ENCODE assay signal across 9 cellular contexts in genomic region chr2:89833116-89833779, GRCh38.
DNase-seq lines count a peak whose midpoint lies in the region; ATAC-seq and TF ChIP-seq lines count a peak whose summit lies in the region.
"Had no signal": no experiment of that assay in that cellular context is flagged by ENCODE, and none has a peak within 500 bp of the region (broad histone marks: within the 10 kb centered on the region; RNA-seq: fewer than 3 reads in every experiment).

No MANE protein-coding gene starts in this region.

- no peaks in the 10 kb centered on the region for H3K79me2 ChIP-seq in HCT116 (ENCODE audit: insufficient read depth, low read length)

- no peak for DNase-seq in HCT116 (ENCODE audit: low read depth, low spot score)
- peak; percentile 25 to 47 for DNase-seq in lung microvascular endothelial cell (ENCODE audit: low read depth in 2 of 2)
- no peak for DNase-seq in midbrain (lab: John Stamatoyannopoulos, UW)
- no peak for DNase-seq in SHP77 treated with DMSO at 0.1 percent for 48 hours (lab: John Stamatoyannopoulos, UW)
- DNase-seq in activated CD4-positive, CD25-positive, alpha-beta regulatory T cell treated with anti-CD3 and anti-CD28 coated beads, Interleukin-2, amount 50 U/mL, for 72 hours: no peak
- DNase-seq in thyroid gland: no peak
- DNase-seq: activated B cell treated with CpG ODN at 0.5 μM for 24 hours had no signal

- H3K4me2 ChIP-seq in HCT116 (ENCODE audit: low read length): no peak overlapping the region

- H3K9me3 ChIP-seq in HCT116 (ENCODE audit: control insufficient read depth in 1 of 2, insufficient read depth in 1 of 2, low read depth in 1 of 2, low read length in 2 of 2) (no peaks in the 10 kb centered on the region; a peak in 1 of 4 replicates), thyroid gland (no peaks in the 10 kb centered on the region)

- CTCF ChIA-PET in HCT116 (lab: Charles Lee): no interaction called here

- H3K27ac ChIP-seq in HCT116 (ENCODE audit: low read depth, low read length) (no peak overlapping the region), thyroid gland (no peak overlapping the region)

- POLR2A ChIA-PET in HCT116 (lab: Charles Lee): no interaction called here

- no peaks in the 10 kb centered on the region for H4K20me1 ChIP-seq in HCT116 (ENCODE audit: insufficient read depth)

- TF ChIP-seq CTCF in HCT116 (IDR thresholded peaks at IDR 0.05 in 2 of 3, conservative IDR thresholded peaks at IDR 0.05 in 1 of 3; ENCODE audit: borderline replicate concordance in 1 of 3, insufficient read depth in 1 of 3, low read depth in 2 of 3, low read length in 2 of 3) (no peak), thyroid gland (IDR thresholded peaks at IDR 0.05) (no peak)

- no peak for TF ChIP-seq RAD21 in HCT116 (IDR thresholded peaks at IDR 0.05; ENCODE audit: low read depth)

- H3K9me2 ChIP-seq in HCT116 (ENCODE audit: insufficient read depth): no peaks in the 10 kb centered on the region

- TF ChIP-seq POLR2A in HCT116 (IDR thresholded peaks at IDR 0.05; ENCODE audit: borderline replicate concordance, extremely low read depth, insufficient read depth, insufficient read length) (no peak), thyroid gland (IDR thresholded peaks at IDR 0.05) (no peak)

- H3K4me1 ChIP-seq in HCT116 (ENCODE audit: control insufficient read depth in 1 of 2, insufficient read depth in 2 of 2, low read length in 2 of 2) (no peaks in the 10 kb centered on the region), thyroid gland (no peaks in the 10 kb centered on the region)

- no TSS peak for BruUV-seq in HCT116 (replicated peaks; lab: Mats Ljungman, UMichigan)

- no peak overlapping the region for H3K4me3 ChIP-seq in HCT116 (replicated peaks in 1 of 2; ENCODE audit: low read depth in 1 of 2, low read length in 2 of 2)
- H3K4me3 ChIP-seq in thyroid gland (replicated peaks in 1 of 3): no peak overlapping the region

- WGBS in thyroid gland, 2 donors: 67 to 78% methylated on average over 12 of the region's 12 CpGs

- intact Hi-C loops in HCT116 (cut with micrococcal nuclease): no loop called here
- intact Hi-C loops in thyroid gland (cut with DNase I): no loop called here

- H3K9ac ChIP-seq in HCT116 (ENCODE audit: low read length): no peak overlapping the region

- ATAC-seq in GM18873 (IDR thresholded peaks at IDR 0.05; ENCODE audit: low FRiP score, unreplicated experiment) (peak; percentile 49), HCT116 (peak; percentile 49; the same call in 1 of the 2 replicates), HG03565 (IDR thresholded peaks at IDR 0.05; ENCODE audit: unreplicated experiment) (peak; percentile 36)

- RAD21 ChIA-PET in HCT116 (lab: Charles Lee; ENCODE audit: low non-redundant PET in 1 of 2, low total read pairs in 2 of 2, uncharacterized antibody in 2 of 2, unreplicated experiment in 2 of 2): no interaction called here

- H3K36me3 ChIP-seq in HCT116 (ENCODE audit: control insufficient read depth in 1 of 2, insufficient read depth in 2 of 2, low read length in 2 of 2) (no peaks in the 10 kb centered on the region), thyroid gland (no peaks in the 10 kb centered on the region)

- H3K27me3 ChIP-seq in HCT116 (ENCODE audit: insufficient read depth, low read length) (no peaks in the 10 kb centered on the region), thyroid gland (no peaks in the 10 kb centered on the region)

- no peak overlapping the region for H2AFZ ChIP-seq in HCT116 (ENCODE audit: low read depth, low read length, poor library complexity, severe bottlenecking)

TF ChIP-seq in HCT116, 20 proteins besides CTCF, POLR2A, EP300 and RAD21:
- no peak for TF ChIP-seq JUND (IDR thresholded peaks at IDR 0.05)
- TF ChIP-seq CEBPB (IDR thresholded peaks at IDR 0.05; ENCODE audit: low read depth): no peak
- no peak for TF ChIP-seq TCF7L2 (IDR thresholded peaks at IDR 0.05; ENCODE audit: borderline replicate concordance, extremely low read depth, insufficient read depth, insufficient read length)
- TF ChIP-seq ZNF274 (IDR thresholded peaks at IDR 0.05; ENCODE audit: low read depth, low read length): no peak
- TF ChIP-seq REST (IDR thresholded peaks at IDR 0.05; ENCODE audit: low read depth): no peak
- no peak for TF ChIP-seq ZBTB33 (IDR thresholded peaks at IDR 0.05; ENCODE audit: extremely low read depth, insufficient replicate concordance, low read length)
- TF ChIP-seq SP1 (IDR thresholded peaks at IDR 0.05; ENCODE audit: low read depth): no peak
- no peak for TF ChIP-seq EGR1 (IDR thresholded peaks at IDR 0.05; ENCODE audit: low read depth)
- TF ChIP-seq POLR2AphosphoS5 (IDR thresholded peaks at IDR 0.05; ENCODE audit: low read depth, low read length): no peak
- no peak for TF ChIP-seq EZH2 (IDR thresholded peaks at IDR 0.05)

Comparison
In these comparisons a context has a peak if more than half of its experiments do, and no peak if none do; other contexts are left out.
1. DNase-seq: peak in lung microvascular endothelial cell (2 of 2); none in HCT116 (single experiment), midbrain (single experiment), SHP77 treated with DMSO at 0.1 percent for 48 hours (single experiment), activated CD4-positive, CD25-positive, alpha-beta regulatory T cell treated with anti-CD3 and anti-CD28 coated beads, Interleukin-2, amount 50 U/mL, for 72 hours (single experiment) and thyroid gland (0 of 2).
2. Peak in every context shown above with its lines, with median percentiles within 50 percentile points of each other: ATAC-seq.